Comparison of ENCODE assay signal across 8 cellular contexts in genomic region chr6:34671801-34672656, GRCh38. TPM values are rescaled to one million over a fixed set of nuclear protein-coding genes. Genes with fewer than 3 reads are reported as not detected.
DNase-seq lines count a peak whose midpoint lies in the region; ATAC-seq lines count a peak whose summit lies in the region.

No MANE protein-coding gene starts in this region.

- peak; percentile 62 for ATAC-seq in GM19467 (IDR thresholded peaks at IDR 0.05; ENCODE audit: unreplicated experiment)
- ATAC-seq in HG03565 (IDR thresholded peaks at IDR 0.05; ENCODE audit: unreplicated experiment): peak; percentile 76

- H3K27me3 ChIP-seq in BLaER1 (no peaks in the 10 kb centered on the region), esophagus (ENCODE audit: control insufficient read depth in 1 of 2, insufficient read depth in 2 of 2, low read length in 2 of 2) (no peaks in the 10 kb centered on the region)

- DNase-seq in activated CD4-positive, alpha-beta T cell treated with anti-CD3 and anti-CD28 coated beads for 4 hours: peak; percentile 65 to 72
- DNase-seq in stimulated activated CD4-positive, alpha-beta T cell treated with anti-CD3 and anti-CD28 coated beads, Interleukin-15, amount 100 ng/mL, for 24 hours: peak; percentile 80
- no peak for DNase-seq in NCI-H1048 (lab: John Stamatoyannopoulos, UW)
- DNase-seq in NCI-H524 treated with DMSO at 0.1 percent for 48 hours (lab: John Stamatoyannopoulos, UW): no peak

- H3K9me3 ChIP-seq in BLaER1: no peaks in the 10 kb centered on the region
- no peaks in the 10 kb centered on the region for H3K9me3 ChIP-seq in esophagus (ENCODE audit: control insufficient read depth in 2 of 2, insufficient read depth in 1 of 2, low read depth in 1 of 2, low read length in 1 of 2)

- H3K4me3 ChIP-seq in BLaER1: no peak overlapping the region
- no peak overlapping the region for H3K4me3 ChIP-seq in esophagus (ENCODE audit: low read depth in 1 of 2, low read length in 2 of 2)

- H3K4me2 ChIP-seq in BLaER1: peak overlapping the region; percentile 52

- H3K36me3 ChIP-seq in BLaER1 (peaks cover 8% of the 10 kb centered on the region; the same call in 1 of the 2 replicates), esophagus (ENCODE audit: control insufficient read depth in 2 of 2, insufficient read depth in 2 of 2, low read length in 1 of 2) (no peaks in the 10 kb centered on the region)

- H4K20me1 ChIP-seq in BLaER1: peaks cover 82% of the 10 kb centered on the region

- WGBS in esophagus, 2 donors: 67 to 75% methylated on average over 8 of the region's 8 CpGs

- H3K9ac ChIP-seq in BLaER1: no peak overlapping the region

- H3K27ac ChIP-seq in BLaER1 (peak overlapping the region; percentile 46; the same call in 1 of the 2 replicates), esophagus (ENCODE audit: low read depth in 2 of 2, low read length in 1 of 2) (peak overlapping the region; percentile 17 to 34)

- H3K4me1 ChIP-seq in BLaER1 (peaks cover 37% of the 10 kb centered on the region), esophagus (ENCODE audit: control insufficient read depth in 2 of 2, insufficient read depth in 2 of 2, low read length in 1 of 2) (peaks cover 0 to 3% of the 10 kb centered on the region in 2 donors)

RNA-seq across cellular contexts. Expression of gene ILRUN, which starts 24.5 kb away (rescaled TPM):
- polyA plus RNA-seq in esophagus: 10 to 100 TPM; 27.8 to 32.7 TPM

Comparison
In these comparisons a context has a peak if more than half of its experiments do, and no peak if none do; other contexts are left out.
1. DNase-seq: peak in activated CD4-positive, alpha-beta T cell treated with anti-CD3 and anti-CD28 coated beads for 4 hours (2 of 2) and stimulated activated CD4-positive, alpha-beta T cell treated with anti-CD3 and anti-CD28 coated beads, Interleukin-15, amount 100 ng/mL, for 24 hours (single experiment); none in NCI-H1048 (single experiment) and NCI-H524 treated with DMSO at 0.1 percent for 48 hours (single experiment).